In the genomic region with DNA sequence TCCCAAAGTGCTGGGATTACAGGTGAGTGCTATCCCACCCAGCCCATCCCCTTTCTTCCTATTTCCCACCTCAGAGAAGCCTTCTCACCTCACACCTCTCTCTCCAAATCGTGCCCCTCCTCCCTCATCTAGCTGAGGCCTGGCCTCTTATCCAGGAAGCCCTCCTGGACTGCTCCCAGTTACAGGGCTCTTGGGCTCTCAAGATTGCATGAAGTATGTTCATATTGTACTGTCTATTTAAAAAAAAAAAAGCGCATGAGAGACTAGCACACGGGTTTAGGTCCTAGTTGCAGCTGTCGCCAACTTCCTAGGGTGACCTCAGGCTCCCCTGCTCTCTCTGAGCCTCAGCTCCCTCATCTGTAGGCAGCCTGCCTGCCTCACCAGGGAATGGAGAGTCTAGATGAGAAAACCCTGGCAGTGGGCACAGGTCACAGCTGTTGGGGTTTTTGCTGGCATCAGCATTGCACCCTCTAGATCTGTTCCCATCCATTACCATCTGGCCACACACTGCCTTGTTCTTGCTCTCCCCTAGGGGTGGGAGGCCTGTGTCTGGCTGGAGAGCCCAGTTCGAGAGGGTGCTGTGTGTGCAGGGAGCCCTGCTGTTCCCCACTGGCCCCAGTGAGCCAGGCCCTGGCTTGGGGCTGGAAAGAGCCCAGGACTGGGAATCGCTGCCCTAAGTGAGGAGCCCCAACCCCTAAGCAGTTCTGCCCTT, we compare ENCODE assay signal across 10 cellular contexts. TPM values are rescaled to one million over a fixed set of nuclear protein-coding genes. Genes with fewer than 3 reads are reported as not detected.
DNase-seq lines count a peak whose midpoint lies in the region; ATAC-seq, FAIRE-seq and TF ChIP-seq lines count a peak whose summit lies in the region.
"Had no signal": no experiment of that assay in that cellular context is flagged by ENCODE, and none has a peak within 500 bp of the region (broad histone marks: within the 10 kb centered on the region; RNA-seq: fewer than 3 reads in every experiment).

No MANE protein-coding gene starts in this region.

- H3K27ac Mint-ChIP-seq in astrocyte (ENCODE audit: unreplicated experiment): no peak overlapping the region

- no peak overlapping the region for H3K9ac ChIP-seq in astrocyte (ENCODE audit: low read length)

- ATAC-seq in lower lobe of right lung (peak; percentile 7 to 27), thoracic aorta (ENCODE audit: insufficient number of reproducible peaks, low FRiP score, low read depth) (no peak)

- H3K4me3 Mint-ChIP-seq in astrocyte (ENCODE audit: unreplicated experiment): no peak overlapping the region

- H3K4me1 ChIP-seq in astrocyte (ENCODE audit: insufficient read depth, low read length): peaks cover 36% of the 10 kb centered on the region
- peaks cover 52% of the 10 kb centered on the region for H3K4me1 ChIP-seq in lower lobe of right lung
- peaks cover 40 to 74% of the 10 kb centered on the region in 2 donors for H3K4me1 ChIP-seq in thoracic aorta (ENCODE audit: control insufficient read depth in 1 of 2, low read depth in 2 of 2)

- H3K27ac ChIP-seq in astrocyte (ENCODE audit: low read depth, low read length): no peak overlapping the region
- peak overlapping the region; percentile 77 for H3K27ac ChIP-seq in lower lobe of right lung
- peak overlapping the region; percentile 62 to 83 for H3K27ac ChIP-seq in thoracic aorta

- no peaks in the 10 kb centered on the region for H3K79me2 ChIP-seq in astrocyte (ENCODE audit: insufficient read depth, low read length)

- H3K27me3 Mint-ChIP-seq in astrocyte (ENCODE audit: low read depth, unreplicated experiment): peaks cover 27% of the 10 kb centered on the region

- DNase-seq in HuH-7.5 (ENCODE audit: low spot score) (peak; percentile 62), astrocyte (ENCODE audit: low read depth) (no peak), lower lobe of right lung (no peak), thoracic aorta (ENCODE audit: low spot score) (no peak), NCI-H1417 treated with DMSO at 0.1 percent for 48 hours (lab: John Stamatoyannopoulos, UW) (no peak)
- DNase-seq in activated CD4-positive, alpha-beta T cell treated with anti-CD3 and anti-CD28 coated beads for 4 hours: no peak
- no peak for DNase-seq in NK-92 treated with Interleukin-12 subunit alpha and Interleukin-12 subunit beta, amount 100 ng/mL, for 24 hours (lab: John Stamatoyannopoulos, UW)
- DNase-seq: hippocampal formation, occipital lobe, SHP77 had no signal

- intact Hi-C loops in lower lobe of right lung (cut with DNase I): no loop called here

- peak overlapping the region; percentile 76 for H3K4me2 ChIP-seq in astrocyte (ENCODE audit: low read length)

- no peaks in the 10 kb centered on the region for H4K20me1 ChIP-seq in astrocyte (ENCODE audit: insufficient read depth, low read length)

- no peaks in the 10 kb centered on the region for H3K36me3 Mint-ChIP-seq in astrocyte (ENCODE audit: low read depth, unreplicated experiment)

- FAIRE-seq in astrocyte (lab: Jason Lieb, UNC): no peak

- peak overlapping the region; percentile 50 for H2AFZ ChIP-seq in astrocyte (ENCODE audit: low read depth, low read length)

- H3K9me3 ChIP-seq in astrocyte (ENCODE audit: insufficient read depth, low read depth, low read length) (no peaks in the 10 kb centered on the region), lower lobe of right lung (no peaks in the 10 kb centered on the region), thoracic aorta (no peaks in the 10 kb centered on the region)

- H3K4me1 Mint-ChIP-seq in astrocyte (ENCODE audit: low read depth, unreplicated experiment): peaks cover 19% of the 10 kb centered on the region

- H3K36me3 ChIP-seq in astrocyte (ENCODE audit: insufficient read depth, low read length) (no peaks in the 10 kb centered on the region), lower lobe of right lung (no peaks in the 10 kb centered on the region), thoracic aorta (no peaks in the 10 kb centered on the region)

- H3K4me3 ChIP-seq in astrocyte (ENCODE audit: insufficient read depth, low read depth, low read length): no peak overlapping the region
- no peak overlapping the region for H3K4me3 ChIP-seq in lower lobe of right lung
- peak overlapping the region; percentile 73 for H3K4me3 ChIP-seq in thoracic aorta

- H3K9me3 Mint-ChIP-seq in astrocyte (ENCODE audit: unreplicated experiment): no peaks in the 10 kb centered on the region

- no peak for TF ChIP-seq CTCF in astrocyte (IDR thresholded peaks at IDR 0.05; ENCODE audit: insufficient read depth, low read depth, low read length)
- no peak for TF ChIP-seq CTCF in lower lobe of right lung (IDR thresholded peaks at IDR 0.05)
- no peak for TF ChIP-seq CTCF in thoracic aorta (IDR thresholded peaks at IDR 0.05)

- H3K27me3 ChIP-seq in astrocyte (ENCODE audit: insufficient read depth, low read length) (peaks cover 14% of the 10 kb centered on the region), lower lobe of right lung (ENCODE audit: low read depth) (no peaks in the 10 kb centered on the region), thoracic aorta (replicated peaks; ENCODE audit: insufficient read depth) (no peaks in the 10 kb centered on the region)

RNA-seq across cellular contexts. Expression of gene C15orf39, which starts 24.2 kb away (rescaled TPM):
- total RNA-seq in astrocyte: 21.6 and 21.8 TPM in 2 replicates
- total RNA-seq in lower lobe of right lung: 36.3 TPM
- total RNA-seq in thoracic aorta: 10 to 100 TPM; 22.7 to 45.2 TPM
